In the genomic region with DNA sequence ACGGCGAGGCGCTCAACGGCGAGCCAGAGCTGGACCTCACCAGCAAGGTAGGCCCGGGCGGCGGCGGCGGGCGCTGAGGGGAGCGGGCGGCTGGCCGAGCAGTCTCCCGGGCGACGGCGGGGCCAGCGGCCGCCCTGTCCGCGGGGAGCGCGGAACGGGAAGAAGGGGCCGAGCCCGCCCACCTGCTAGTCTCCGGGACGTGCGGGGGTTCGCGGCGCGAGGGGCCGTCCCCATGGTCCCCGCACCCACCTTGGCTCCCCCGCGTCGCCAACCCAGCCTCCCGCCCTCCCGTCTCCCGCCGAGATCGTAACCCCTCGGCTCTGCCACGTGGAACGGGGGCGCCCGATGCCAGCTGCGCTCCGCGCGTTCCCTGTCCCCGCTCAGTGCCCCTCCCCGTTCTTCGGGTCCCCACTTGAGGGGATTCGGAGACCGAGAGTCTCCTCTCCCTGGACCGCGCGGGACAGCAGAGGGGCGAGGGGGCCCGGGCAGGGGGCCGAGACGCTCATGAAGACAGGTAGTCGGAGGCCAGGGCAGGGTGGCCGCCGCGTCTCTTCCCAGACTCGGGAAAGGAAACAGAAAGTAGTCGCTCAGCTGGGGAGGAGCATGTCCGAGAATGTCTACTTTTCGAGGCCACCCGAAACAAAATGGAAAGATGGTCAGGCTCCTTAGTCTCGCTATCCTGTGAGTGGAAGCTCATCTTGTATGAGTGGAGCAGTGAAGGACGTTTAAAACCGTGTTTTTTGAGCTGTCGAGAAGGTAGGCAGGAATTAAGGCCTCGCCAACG, we compare ENCODE assay signal across 8 cellular contexts. TPM values are rescaled to one million over a fixed set of nuclear protein-coding genes. Genes with fewer than 3 reads are reported as not detected.
A peak's percentile ranks its signal among the peaks of the same experiment; 100 is the strongest.
DNase-seq lines count a peak whose midpoint lies in the region; ATAC-seq and TF ChIP-seq lines count a peak whose summit lies in the region.

No MANE protein-coding gene starts in this region.

- RAD21 ChIA-PET in HCT116 (lab: Charles Lee; ENCODE audit: low non-redundant PET in 1 of 2, low total read pairs in 2 of 2, uncharacterized antibody in 2 of 2, unreplicated experiment in 2 of 2) = interaction anchor here in 1 of 2 experiments (0.9 kb wide), 1 partner anchor 25 kb away, joined by 3 read pairs; the partner anchor contains the start of gene TOMM22

- H3K9me3 ChIP-seq in HCT116 (ENCODE audit: control insufficient read depth in 1 of 2, insufficient read depth in 1 of 2, low read depth in 1 of 2, low read length in 2 of 2) = no peaks in the 10 kb centered on the region
- no peaks in the 10 kb centered on the region for H3K9me3 ChIP-seq in gastrocnemius medialis

- BruUV-seq in HCT116 (replicated peaks; lab: Mats Ljungman, UMichigan) = no TSS peak

- H3K79me2 ChIP-seq in HCT116 (ENCODE audit: insufficient read depth, low read length) = peaks cover 53% of the 10 kb centered on the region

- H4K20me1 ChIP-seq in HCT116 (ENCODE audit: insufficient read depth) = no peaks in the 10 kb centered on the region

- H3K4me3 ChIP-seq in HCT116 (replicated peaks in 1 of 2; ENCODE audit: low read depth in 1 of 2, low read length in 2 of 2) = peak overlapping the region; percentile 85 to 91
- peak overlapping the region; percentile 91 for H3K4me3 ChIP-seq in astrocyte of the spinal cord (ENCODE audit: low read depth, low read length)
- peak overlapping the region; percentile 94 for H3K4me3 ChIP-seq in iPS-11a (ENCODE audit: low read depth, low read length)
- H3K4me3 ChIP-seq in gastrocnemius medialis = peak overlapping the region; percentile 75 to 100 (median 90)

- in situ Hi-C loops in astrocyte of the spinal cord (cut with HindIII; ENCODE audit: low sequenced_read_pairs) (no loop called here), gastrocnemius medialis (cut with MboI; ENCODE audit: low sequenced_read_pairs in 4 of 4) (no loop called here)

- H3K4me2 ChIP-seq in HCT116 (ENCODE audit: low read length) = peak overlapping the region; percentile 88

- peak overlapping the region; percentile 93 for H3K9ac ChIP-seq in HCT116 (ENCODE audit: low read length)

- CTCF ChIA-PET in HCT116 (lab: Charles Lee) = interaction anchor here (0.8 to 1.8 kb wide), 6 partner anchors 19 to 654 kb away, joined by 3 to 4 read pairs (median 4); partner anchors contain the start of gene TOMM22

- H3K4me1 ChIP-seq in HCT116 (ENCODE audit: control insufficient read depth in 1 of 2, insufficient read depth in 2 of 2, low read length in 2 of 2) = peaks cover 21 to 43% of the 10 kb centered on the region in 2 experiments
- H3K4me1 ChIP-seq in gastrocnemius medialis = peaks cover 34% of the 10 kb centered on the region in 2 donors

- H2AFZ ChIP-seq in HCT116 (ENCODE audit: low read depth, low read length, poor library complexity, severe bottlenecking) = no peak overlapping the region

- POLR2A ChIA-PET in HCT116 (lab: Charles Lee) = interaction anchor here (0.8 to 1.9 kb wide), 6 partner anchors 9 to 48 kb away, joined by 3 to 14 read pairs (median 5); partner anchors contain the start of gene TOMM22

- peak; percentile 18 for TF ChIP-seq POLR2A in HCT116 (IDR thresholded peaks at IDR 0.05; ENCODE audit: borderline replicate concordance, extremely low read depth, insufficient read depth, insufficient read length)
- no peak for TF ChIP-seq POLR2A in gastrocnemius medialis (IDR thresholded peaks at IDR 0.05)

- no peak for TF ChIP-seq CTCF in HCT116 (IDR thresholded peaks at IDR 0.05 in 2 of 3, conservative IDR thresholded peaks at IDR 0.05 in 1 of 3; ENCODE audit: borderline replicate concordance in 1 of 3, insufficient read depth in 1 of 3, low read depth in 2 of 3, low read length in 2 of 3)
- TF ChIP-seq CTCF in astrocyte of the spinal cord (IDR thresholded peaks at IDR 0.05; ENCODE audit: low read depth, low read length) = no peak
- no peak for TF ChIP-seq CTCF in gastrocnemius medialis (IDR thresholded peaks at IDR 0.05 in 4 of 5, conservative IDR thresholded peaks at IDR 0.05 in 1 of 5)

- H3K36me3 ChIP-seq in HCT116 (ENCODE audit: control insufficient read depth in 1 of 2, insufficient read depth in 2 of 2, low read length in 2 of 2) (peaks cover 0 to 10% of the 10 kb centered on the region in 2 experiments; a peak in 2 of 4 replicates), gastrocnemius medialis (peaks cover 0 to 9% of the 10 kb centered on the region in 2 donors)

- no peaks in the 10 kb centered on the region for H3K9me2 ChIP-seq in HCT116 (ENCODE audit: insufficient read depth)

- peak; percentile 45 for DNase-seq in Daoy (ENCODE audit: low read depth)
- no peak for DNase-seq in HCT116 (ENCODE audit: low read depth, low spot score)
- peak; percentile 53 for DNase-seq in RPMI8226
- DNase-seq in astrocyte of the spinal cord (ENCODE audit: low read depth, low spot score) = peak; percentile 44
- DNase-seq in gastrocnemius medialis = peak in 1 of 2 donors; percentile 39
- no peak for DNase-seq in NCI-H774 (lab: John Stamatoyannopoulos, UW)
- no peak for DNase-seq in SHP77 treated with DMSO at 0.1 percent for 48 hours (lab: John Stamatoyannopoulos, UW)

- peak; percentile 3 for ATAC-seq in HCT116
- peak; percentile 1 to 4 for ATAC-seq in gastrocnemius medialis

- H3K27me3 ChIP-seq in HCT116 (ENCODE audit: insufficient read depth, low read length) (no peaks in the 10 kb centered on the region), gastrocnemius medialis (no peaks in the 10 kb centered on the region)

- TF ChIP-seq RAD21 in HCT116 (IDR thresholded peaks at IDR 0.05; ENCODE audit: low read depth) = no peak

- intact Hi-C loops in HCT116 (cut with micrococcal nuclease) (no loop called here), gastrocnemius medialis (cut with DNase I; ENCODE audit: low total_unique reads) (loop anchor here (5.0 to 10.0 kb wide), 4 partner anchors 166 to 641 kb away; partner anchors contain the start of genes CBX6 and CSNK1E)

- H3K27ac ChIP-seq in HCT116 (ENCODE audit: low read depth, low read length) (peak overlapping the region; percentile 84), gastrocnemius medialis (peak overlapping the region; percentile 92 to 100 (median 97))

TF ChIP-seq in HCT116, 20 proteins besides CTCF, POLR2A, EP300 and RAD21:
- no peak for TF ChIP-seq CBX3 (IDR thresholded peaks at IDR 0.05; ENCODE audit: low read depth)
- TF ChIP-seq, protein P1, sequence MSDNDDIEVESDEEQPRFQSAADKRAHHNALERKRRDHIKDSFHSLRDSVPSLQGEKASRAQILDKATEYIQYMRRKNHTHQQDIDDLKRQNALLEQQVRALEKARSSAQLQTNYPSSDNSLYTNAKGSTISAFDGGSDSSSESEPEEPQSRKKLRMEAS (IDR thresholded peaks at IDR 0.05) = peak; percentile 31; the same call in 1 of the 2 replicates
- peak; percentile 96 for TF ChIP-seq ZFX (IDR thresholded peaks at IDR 0.05)
TF ChIP-seq in HCT116: peak in this region for 2.

RNA-seq across cellular contexts. Expression of gene GTPBP1, which starts 0.5 kb away (rescaled TPM):
- 16.5 and 23.5 TPM in 2 replicates for total RNA-seq in Daoy (2014; rRNA removed; shearing (Covaris generic))
- 48.2 TPM for total RNA-seq in HCT116 (2021; ENCODE audit: unreplicated experiment)
- polyA plus RNA-seq in HCT116 (2012) = 33.3 and 47.4 TPM in 2 replicates
- total RNA-seq in gastrocnemius medialis = 100 to 1,000 TPM in 1 of 4 donors, 10 to 100 TPM in 3; 27.7 to 124 (median 36.0) TPM

RNA-seq across cellular contexts. Expression of gene JOSD1, which starts 5.5 kb away (rescaled TPM):
- 45.2 and 51.5 TPM in 2 replicates for total RNA-seq in Daoy (2014; rRNA removed; shearing (Covaris generic))
- total RNA-seq in HCT116 (2021; ENCODE audit: unreplicated experiment) = 67.3 TPM
- 70.4 and 84.2 TPM in 2 replicates for polyA plus RNA-seq in HCT116 (2012)
- total RNA-seq in gastrocnemius medialis = 10 to 100 TPM; 25.1 to 50.5 (median 42.4) TPM

RNA-seq across cellular contexts. Expression of gene TOMM22, which starts 24.5 kb away (rescaled TPM):
- 70.4 and 79.0 TPM in 2 replicates for total RNA-seq in Daoy (2014; rRNA removed; shearing (Covaris generic))
- 136 TPM for total RNA-seq in HCT116 (2021; ENCODE audit: unreplicated experiment)
- 34.5 and 49.4 TPM in 2 replicates for polyA plus RNA-seq in HCT116 (2012)
- 10 to 100 TPM; 37.1 to 47.1 (median 46.3) TPM for total RNA-seq in gastrocnemius medialis

RNA-seq across cellular contexts. Expression of gene SUN2, which starts 49.5 kb away (rescaled TPM):
- total RNA-seq in Daoy (2014; rRNA removed; shearing (Covaris generic)) = 64.7 and 89.9 TPM in 2 replicates
- total RNA-seq in HCT116 (2021; ENCODE audit: unreplicated experiment) = 71.6 TPM
- 68.6 and 68.8 TPM in 2 replicates for polyA plus RNA-seq in HCT116 (2012)
- total RNA-seq in gastrocnemius medialis = 100 to 1,000 TPM; 177 to 423 (median 312) TPM

RNA-seq across cellular contexts. Expression of gene CBY1, which starts 49.9 kb away (rescaled TPM):
- 11.9 and 21.8 TPM in 2 replicates for total RNA-seq in Daoy (2014; rRNA removed; shearing (Covaris generic))
- total RNA-seq in HCT116 (2021; ENCODE audit: unreplicated experiment) (27.6 TPM), gastrocnemius medialis (10 to 100 TPM in 2 of 4 donors, 1 to 10 TPM in 2; 8.0 to 15.7 (median 12.6) TPM)
- 20.2 and 25.2 TPM in 2 replicates for polyA plus RNA-seq in HCT116 (2012)

Comparison
In these comparisons a context has a peak if more than half of its experiments do, and no peak if none do; other contexts are left out.
1. DNase-seq: peak in Daoy (single experiment), RPMI8226 (single experiment) and astrocyte of the spinal cord (single experiment); none in HCT116 (single experiment), NCI-H774 (single experiment) and SHP77 treated with DMSO at 0.1 percent for 48 hours (single experiment).
2. Peak in every context shown above with its lines, with median percentiles within 50 percentile points of each other: H3K4me3 ChIP-seq.